In the genomic region with DNA sequence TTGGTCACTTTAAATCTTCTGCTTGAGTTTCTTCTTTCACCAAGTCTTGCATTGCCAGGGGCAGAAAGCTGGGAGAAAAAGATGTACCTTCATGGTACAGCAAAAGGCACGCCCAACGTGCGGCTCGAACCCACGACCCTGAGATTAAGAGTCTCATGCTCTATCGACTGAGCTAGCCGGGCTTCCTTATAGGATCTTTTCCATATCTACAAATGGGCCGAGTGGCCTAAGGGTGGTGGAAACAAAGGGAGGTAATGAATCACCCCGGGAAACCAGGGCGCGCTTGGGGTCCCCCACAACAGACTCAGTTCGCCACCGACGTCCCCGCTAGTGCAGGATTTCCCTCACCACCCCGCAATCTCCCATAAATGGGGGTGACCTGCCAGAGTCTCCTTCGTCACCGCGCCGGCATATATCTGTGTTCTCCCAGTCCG, we compare ENCODE assay signal across 1 cellular context.
A peak's percentile ranks its signal among the peaks of the same experiment; 100 is the strongest.
TF ChIP-seq lines count a peak whose summit lies in the region.

No MANE protein-coding gene starts in this region.

TF ChIP-seq in HepG2, 621 proteins besides CTCF, POLR2A, EP300 and RAD21:
- TF ChIP-seq MAF1 (CRISPR knock-in tag; IDR thresholded peaks at IDR 0.05; ENCODE audit: borderline replicate concordance) (peak; percentile 61; the same call in 1 of the 2 replicates), FIP1L1 (IDR thresholded peaks at IDR 0.05; ENCODE audit: borderline replicate concordance, insufficient read depth, low read depth, low read length) (no peak), ZNF24 (IDR thresholded peaks at IDR 0.05) (peak; percentile 85)
